ENCODE assay signal across 13 cellular contexts in the genomic region with DNA sequence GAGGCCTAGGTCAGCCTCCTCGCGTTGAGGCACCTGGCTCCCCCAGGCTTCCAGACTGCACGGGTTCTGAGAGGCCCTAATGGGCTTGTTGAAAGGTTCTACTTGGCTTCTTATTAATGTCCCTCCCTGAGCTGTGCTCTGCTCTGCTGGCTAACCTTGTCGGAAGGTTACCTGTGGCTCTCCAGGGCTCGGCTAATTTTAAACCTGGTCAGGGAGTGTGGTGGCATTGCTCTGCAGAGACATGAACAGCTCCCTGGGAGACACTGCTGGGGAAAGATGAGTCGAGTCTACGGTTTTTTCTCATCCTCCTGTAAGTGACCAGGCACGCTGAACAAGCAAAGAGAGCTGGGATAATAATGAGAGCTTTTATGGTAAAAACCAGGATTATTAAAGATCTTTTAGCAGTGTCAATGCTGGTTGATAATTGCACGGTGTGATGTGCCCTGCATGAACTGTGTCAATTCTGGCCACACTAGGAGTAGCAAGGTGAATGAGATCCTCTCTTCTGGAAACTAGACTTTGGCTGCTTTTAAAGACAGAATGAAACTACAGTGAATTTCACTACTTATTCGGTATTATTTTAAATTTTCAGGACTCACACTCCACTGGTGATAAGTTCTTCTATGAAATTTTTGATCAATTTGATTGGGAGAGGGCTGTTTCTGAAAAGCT.
DNase-seq lines count a peak whose midpoint lies in the region; ATAC-seq and TF ChIP-seq lines count a peak whose summit lies in the region.
"Had no signal": no experiment of that assay in that cellular context is flagged by ENCODE, and none has a peak within 500 bp of the region (broad histone marks: within the 10 kb centered on the region; RNA-seq: fewer than 3 reads in every experiment).

No MANE protein-coding gene starts in this region.

- no peaks in the 10 kb centered on the region for H3K27me3 ChIP-seq in suprapubic skin
- H3K27me3 ChIP-seq: SJSA1 had no signal

- H3K4me3 ChIP-seq in suprapubic skin = no peak overlapping the region
- H3K4me3 ChIP-seq: prostate gland, SJSA1 had no signal

- TF ChIP-seq EP300 in suprapubic skin (IDR thresholded peaks at IDR 0.05) = no peak

- ATAC-seq in GM19035 (IDR thresholded peaks at IDR 0.05; ENCODE audit: unreplicated experiment) = no peak
- no peak for ATAC-seq in HG02678 (IDR thresholded peaks at IDR 0.05; ENCODE audit: unreplicated experiment)

- no peak overlapping the region for H3K4me3 Mint-ChIP-seq in osteocyte (ENCODE audit: unreplicated experiment)

- peaks cover 11% of the 10 kb centered on the region for H3K4me1 ChIP-seq in suprapubic skin
- H3K4me1 ChIP-seq: prostate gland had no signal

- peak; percentile 62 for DNase-seq in ELF-1 (ENCODE audit: low read depth, low spot score)
- DNase-seq in NCI-H2227 treated with DMSO at 0.1 percent for 48 hours (lab: John Stamatoyannopoulos, UW) = peak; percentile 87
- DNase-seq in glomerular visceral epithelial cell (ENCODE audit: extremely low spot score) = peak; percentile 71
- DNase-seq in osteocyte (ENCODE audit: extremely low spot score, unreplicated experiment) = no peak
- DNase-seq in suprapubic skin (ENCODE audit: low spot score in 2 of 2) = no peak
- DNase-seq in superior temporal gyrus (ENCODE audit: extremely low spot score) = no peak
- DNase-seq: activated CD4-positive, alpha-beta T cell treated with anti-CD3 and anti-CD28 coated beads for 1 hour; AML-193; NCI-H2081 had no signal

- WGBS in suprapubic skin = 83% methylated on average over 10 of the region's 10 CpGs

- TF ChIP-seq CTCF in osteocyte (IDR thresholded peaks at IDR 0.05) = no peak
- no peak for TF ChIP-seq CTCF in suprapubic skin (IDR thresholded peaks at IDR 0.05)

- H3K27ac ChIP-seq in suprapubic skin = no peak overlapping the region
- H3K27ac ChIP-seq: prostate gland, SJSA1 had no signal

- H3K27me3 Mint-ChIP-seq in osteocyte (ENCODE audit: unreplicated experiment) = no peaks in the 10 kb centered on the region

- no peak for TF ChIP-seq POLR2A in suprapubic skin (IDR thresholded peaks at IDR 0.05)

- H3K27ac Mint-ChIP-seq in osteocyte (ENCODE audit: unreplicated experiment) = peak overlapping the region; percentile 24

- H3K36me3 Mint-ChIP-seq in osteocyte (ENCODE audit: unreplicated experiment) = peaks cover 2% of the 10 kb centered on the region

- no peaks in the 10 kb centered on the region for H3K9me3 Mint-ChIP-seq in osteocyte (ENCODE audit: unreplicated experiment)

- H3K9me3 ChIP-seq in suprapubic skin = no peaks in the 10 kb centered on the region
- H3K9me3 ChIP-seq: prostate gland, SJSA1 had no signal

- H3K4me1 Mint-ChIP-seq in osteocyte (ENCODE audit: unreplicated experiment) = peaks cover 53% of the 10 kb centered on the region

- H3K36me3 ChIP-seq in suprapubic skin = no peaks in the 10 kb centered on the region
- H3K36me3 ChIP-seq: prostate gland had no signal

Comparison
In these comparisons a context has a peak if more than half of its experiments do, and no peak if none do; other contexts are left out.
1. DNase-seq: peak in ELF-1 (single experiment), NCI-H2227 treated with DMSO at 0.1 percent for 48 hours (single experiment) and glomerular visceral epithelial cell (single experiment); none in osteocyte (single experiment), suprapubic skin (0 of 2) and superior temporal gyrus (single experiment).